24 cellular contexts compared by ENCODE assay signal in genomic region chr5:168697034-168697720, GRCh38.
"Had no signal": no experiment of that assay in that cellular context is flagged by ENCODE, and none has a peak within 500 bp of the region (broad histone marks: within the 10 kb centered on the region; RNA-seq: fewer than 3 reads in every experiment).

No MANE protein-coding gene starts in this region.

- H3K36me3 ChIP-seq: heart right ventricle, pancreas, tibial nerve had no signal

- H3K4me1 ChIP-seq: foreskin keratinocyte, lower lobe of right lung, pancreas had no signal

- H3K27ac ChIP-seq: ascending aorta, cardiac muscle cell, dorsolateral prefrontal cortex, foreskin keratinocyte, lower lobe of right lung, pancreas had no signal

- DNase-seq: activated CD4-positive, alpha-beta memory T cell treated with anti-CD3 and anti-CD28 coated beads for 36 hours; activated CD4-positive, alpha-beta T cell treated with anti-CD3 and anti-CD28 coated beads, Interleukin-2, amount 10 ng/mL, durations not matched to agents 24 days and 14 days; activated CD4-positive, CD25-positive, alpha-beta regulatory T cell treated with anti-CD3 and anti-CD28 coated beads, Interleukin-2, amount 50 U/mL, for 72 hours; activated CD8-positive, alpha-beta memory T cell treated with anti-CD3 and anti-CD28 coated beads, Interleukin-2, amount 50 U/mL, for 4 hours; activated effector memory CD4-positive, alpha-beta T cell treated with anti-CD3 and anti-CD28 coated beads, Interleukin-2, amount 50 U/mL, for 16 hours; activated naive CD4-positive, alpha-beta T cell treated with anti-CD3 and anti-CD28 coated beads, Interleukin-2, amount 10 ng/mL, durations not matched to agents 7 days and 5 days; activated naive CD8-positive, alpha-beta T cell treated with anti-CD3 and anti-CD28 coated beads, Interleukin-2, amount 10 ng/mL, durations not matched to agents 7 days and 5 days; activated T-cell treated with anti-CD3 and anti-CD28 coated beads, Interleukin-2, amount 50 U/mL, for 1 hour; dorsolateral prefrontal cortex; effector memory CD8-positive, alpha-beta T cell; foreskin keratinocyte; heart right ventricle; lower lobe of right lung; mesendoderm; nephron progenitor cell; pancreas; stimulated activated CD4-positive, alpha-beta T cell treated with anti-CD3 and anti-CD28 coated beads, Interleukin-2, amount 100 ng/mL, for 48 hours; stimulated activated naive CD4-positive, alpha-beta T cell treated with Interleukin-2 at 50 U/mL for 16 hours; SW 1271; T-helper 9 cell had no signal

- H3K4me3 ChIP-seq: ascending aorta, cardiac muscle cell, coronary artery, dorsolateral prefrontal cortex, heart right ventricle, lower lobe of right lung, pancreas, tibial nerve had no signal

- H3K27me3 ChIP-seq: ascending aorta, cardiac muscle cell, foreskin keratinocyte, pancreas, tibial nerve had no signal

- H3K9me3 ChIP-seq: ascending aorta, heart right ventricle, lower lobe of right lung, pancreas, tibial nerve had no signal
